Comparison of ENCODE assay signal across 20 cellular contexts in the genomic region with DNA sequence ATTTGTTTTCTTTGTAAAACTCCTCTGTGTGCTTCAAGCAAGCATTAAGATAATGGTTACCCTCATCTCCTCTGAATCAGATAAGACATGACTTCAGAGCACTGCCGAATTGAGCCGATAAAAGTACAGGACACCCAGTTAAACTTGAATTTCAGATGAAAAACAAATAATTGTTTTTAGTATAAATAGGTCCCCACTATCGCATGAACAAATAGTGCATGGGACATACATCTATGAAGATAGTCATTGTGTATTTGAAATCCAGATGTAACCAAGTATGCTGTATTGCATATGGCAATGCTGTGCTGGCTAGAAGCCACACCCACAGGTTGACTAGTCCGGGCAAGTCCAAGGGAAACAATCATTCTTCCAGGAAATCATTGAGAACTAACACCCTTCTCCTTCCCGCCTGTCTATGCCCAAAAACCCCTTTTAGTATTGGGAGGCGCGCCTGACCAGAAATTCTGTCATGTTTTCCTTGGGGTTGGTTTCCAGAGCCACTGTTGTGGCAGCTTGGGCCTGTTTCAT. TPM values are rescaled to one million over a fixed set of nuclear protein-coding genes. Genes with fewer than 3 reads are reported as not detected.
DNase-seq lines count a peak whose midpoint lies in the region; ATAC-seq and TF ChIP-seq lines count a peak whose summit lies in the region.
"Had no signal": no experiment of that assay in that cellular context is flagged by ENCODE, and none has a peak within 500 bp of the region (broad histone marks: within the 10 kb centered on the region; RNA-seq: fewer than 3 reads in every experiment).

No MANE protein-coding gene starts in this region.

- H3K36me3 Mint-ChIP-seq in brain (no peaks in the 10 kb centered on the region), type B pancreatic cell (peaks cover 4% of the 10 kb centered on the region), T-cell (no peaks in the 10 kb centered on the region)

- H3K4me1 Mint-ChIP-seq in brain (peaks cover 48% of the 10 kb centered on the region), type B pancreatic cell (ENCODE audit: unreplicated experiment) (peaks cover 42% of the 10 kb centered on the region), T-cell (peaks cover 0 to 4% (median 0%) of the 10 kb centered on the region in 3 donors)
- H3K4me1 Mint-ChIP-seq: activated CD4-positive, alpha-beta memory T cell treated with anti-CD3 and anti-CD28 coated beads, Interleukin-2, amount 10 ng/mL, durations not matched to agents 7 days and 5 days had no signal

- intact Hi-C loops in head of caudate nucleus (cut with DNase I) = no loop called here

- H3K4me3 Mint-ChIP-seq in brain = no peak overlapping the region
- H3K4me3 Mint-ChIP-seq in type B pancreatic cell = no peak overlapping the region
- no peak overlapping the region for H3K4me3 Mint-ChIP-seq in T-cell
- H3K4me3 Mint-ChIP-seq: activated CD4-positive, alpha-beta memory T cell treated with anti-CD3 and anti-CD28 coated beads, Interleukin-2, amount 10 ng/mL, durations not matched to agents 7 days and 5 days; T-helper 2 cell treated with Interferon-gamma antibody and Interleukin-4, amounts not matched to agents 5 μg/mL and 100 μg/mL, for 36 hours had no signal

- H3K27ac ChIP-seq in foreskin keratinocyte = peak overlapping the region; percentile 47
- H3K27ac ChIP-seq: BLaER1 treated with 17β-estradiol and CSF1 and Interleukin-3, amounts not matched to agents 10 nM and 100 nM; HL-60; neutrophil; SK-N-MC; stomach had no signal

- no peaks in the 10 kb centered on the region for H3K27me3 ChIP-seq in foreskin keratinocyte

- TF ChIP-seq CTCF in brain (conservative IDR thresholded peaks at IDR 0.05) (no peak), foreskin keratinocyte (conservative IDR thresholded peaks at IDR 0.05) (no peak), type B pancreatic cell (conservative IDR thresholded peaks at IDR 0.05) (no peak)

- peaks cover 17% of the 10 kb centered on the region for H3K27me3 Mint-ChIP-seq in brain
- peaks cover 7% of the 10 kb centered on the region for H3K27me3 Mint-ChIP-seq in type B pancreatic cell
- H3K27me3 Mint-ChIP-seq in T-cell = peaks cover 25 to 31% of the 10 kb centered on the region in 2 donors

- peaks cover 0 to 5% (median 0%) of the 10 kb centered on the region in 5 experiments for H3K9me3 Mint-ChIP-seq in brain
- H3K9me3 Mint-ChIP-seq in type B pancreatic cell = no peaks in the 10 kb centered on the region
- H3K9me3 Mint-ChIP-seq in T-cell = no peaks in the 10 kb centered on the region
- H3K9me3 Mint-ChIP-seq: activated CD4-positive, alpha-beta memory T cell treated with anti-CD3 and anti-CD28 coated beads, Interleukin-2, amount 10 ng/mL, durations not matched to agents 7 days and 5 days; T-helper 2 cell treated with Interferon-gamma antibody and Interleukin-4, amounts not matched to agents 5 μg/mL and 100 μg/mL, for 36 hours had no signal

- CTCF ChIA-PET in T-cell (lab: Charles Lee) = no interaction called here

- DNase-seq in NCI-H2171 treated with DMSO at 0.1 percent for 48 hours (lab: John Stamatoyannopoulos, UW) (peak; percentile 16), NCI-H2171 (lab: John Stamatoyannopoulos, UW) (no peak), foreskin keratinocyte (peak in 1 of 2 donors; percentile 80), type B pancreatic cell (ENCODE audit: extremely low spot score, unreplicated experiment) (no peak), head of caudate nucleus (no peak), DMS153 treated with DMSO at 0.1 percent for 48 hours (lab: John Stamatoyannopoulos, UW; ENCODE audit: unreplicated experiment) (no peak), T-cell (no peak)
- DNase-seq: activated CD4-positive, alpha-beta memory T cell treated with anti-CD3 and anti-CD28 coated beads, Interleukin-2, amount 10 ng/mL, durations not matched to agents 7 days and 5 days; central memory CD4-positive, alpha-beta T cell; effector CD4-positive, alpha-beta T cell; IMR-90; NCI-H1694 treated with DMSO at 0.1 percent for 48 hours; NCI-H226; stomach had no signal

- peaks cover 7% of the 10 kb centered on the region for H3K4me1 ChIP-seq in foreskin keratinocyte

- POLR2A ChIA-PET in T-cell (lab: Charles Lee) = no interaction called here

- ATAC-seq in foreskin keratinocyte = peak; percentile 72
- no peak for ATAC-seq in T-cell (replicated peaks in 1 of 4)

- peak overlapping the region in 3 of 5 experiments; percentile 58 to 89 (median 86) for H3K27ac Mint-ChIP-seq in brain
- peak overlapping the region; percentile 66 for H3K27ac Mint-ChIP-seq in type B pancreatic cell
- no peak overlapping the region for H3K27ac Mint-ChIP-seq in T-cell
- H3K27ac Mint-ChIP-seq: activated CD4-positive, alpha-beta memory T cell treated with anti-CD3 and anti-CD28 coated beads, Interleukin-2, amount 10 ng/mL, durations not matched to agents 7 days and 5 days; T-helper 2 cell treated with Interferon-gamma antibody and Interleukin-4, amounts not matched to agents 5 μg/mL and 100 μg/mL, for 36 hours had no signal

RNA-seq across cellular contexts. Expression of gene FGFR2, which starts 12.6 kb away (rescaled TPM):
- polyA plus RNA-seq in brain (ENCODE audit: insufficient read depth, low read depth, low replicate concordance) (88.5 TPM), foreskin keratinocyte (11.1 and 14.3 TPM in 2 replicates)
- total RNA-seq in foreskin keratinocyte (30.3 and 35.8 TPM in 2 replicates), type B pancreatic cell (ENCODE audit: low replicate concordance) (68.8 and 173 TPM in 2 replicates), T-cell (1 to 10 TPM in 2 of 5 donors, under 1 TPM in 3; 0.49 to 1.8 (median 0.70) TPM)
- total RNA-seq: IMR-90 had no signal
- polyA plus RNA-seq: IMR-90 had no signal

Comparison
In these comparisons a context has a peak if more than half of its experiments do, and no peak if none do; other contexts are left out.
1. H3K27ac Mint-ChIP-seq: peak in brain (3 of 5) and type B pancreatic cell (single experiment); none in T-cell (0 of 2).
2. RNA of gene FGFR2, which starts 12.6 kb away (total RNA-seq): 68.8 to 173 TPM in type B pancreatic cell and 30.3 to 35.8 TPM in foreskin keratinocyte; 0.49 to 1.8 TPM in T-cell; every median in the first group is over 10 times any median in the second.